16 cellular contexts compared by ENCODE assay signal in genomic region chr9:72996684-72997314, GRCh38.
DNase-seq lines count a peak whose midpoint lies in the region; ATAC-seq, FAIRE-seq and TF ChIP-seq lines count a peak whose summit lies in the region.
"Had no signal": no experiment of that assay in that cellular context is flagged by ENCODE, and none has a peak within 500 bp of the region (broad histone marks: within the 10 kb centered on the region; RNA-seq: fewer than 3 reads in every experiment).

No MANE protein-coding gene starts in this region.

- peak overlapping the region; percentile 47; the same call in 1 of the 2 replicates for H3K27ac ChIP-seq in VCaP
- H3K27ac ChIP-seq: C4-2B had no signal

- TF ChIP-seq CTCF in VCaP (conservative IDR thresholded peaks at IDR 0.05): no peak

- DNase-seq in GM03348 (ENCODE audit: low spot score) (peak; percentile 15), SHP77 treated with DMSO at 0.1 percent for 48 hours (lab: John Stamatoyannopoulos, UW) (no peak), NCI-H146 (lab: John Stamatoyannopoulos, UW) (no peak), NCI-H345 (lab: John Stamatoyannopoulos, UW) (no peak)
- DNase-seq: COR-L47, GOT3, IMR-90, NCI-H1436, NCI-H2081, NCI-H524 had no signal

- ATAC-seq in HG02840 (IDR thresholded peaks at IDR 0.05; ENCODE audit: low FRiP score, unreplicated experiment): no peak

- peak; percentile 45 for FAIRE-seq in islet of Langerhans (lab: Jason Lieb, UNC)
- FAIRE-seq: GM12891, RCC 7860 had no signal
